In the genomic region with DNA sequence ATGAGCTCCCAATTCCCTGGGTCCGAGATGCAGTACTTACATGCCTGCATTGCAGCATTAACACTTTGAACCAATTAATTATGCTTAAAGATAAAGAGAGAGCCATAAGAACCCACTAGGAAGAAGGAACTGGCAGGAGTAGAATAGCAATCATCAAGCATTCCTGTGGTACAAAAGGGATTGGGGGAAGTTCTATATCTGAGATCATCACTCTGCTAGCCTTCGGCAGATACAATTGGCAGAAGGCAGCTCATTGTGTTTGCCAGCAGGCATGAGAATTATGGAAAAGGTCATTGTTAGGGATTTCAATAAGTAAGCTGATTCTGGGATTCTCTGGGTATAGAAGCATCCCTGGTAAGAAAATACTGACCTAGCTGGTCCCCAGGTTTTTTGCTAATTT, we compare ENCODE assay signal across 17 cellular contexts.
A peak's percentile ranks its signal among the peaks of the same experiment; 100 is the strongest.
DNase-seq lines count a peak whose midpoint lies in the region; ATAC-seq, FAIRE-seq and TF ChIP-seq lines count a peak whose summit lies in the region.
"Had no signal": no experiment of that assay in that cellular context is flagged by ENCODE, and none has a peak within 500 bp of the region (broad histone marks: within the 10 kb centered on the region; RNA-seq: fewer than 3 reads in every experiment).

No MANE protein-coding gene starts in this region.

- no peak for FAIRE-seq in bronchial epithelial cell (lab: Jason Lieb, UNC)
- FAIRE-seq: GM12891, islet of Langerhans had no signal

- no peak overlapping the region for H3K9ac ChIP-seq in IMR-90 (ENCODE audit: low read depth, low read length)

- no peaks in the 10 kb centered on the region for H3K9me3 ChIP-seq in IMR-90 (ENCODE audit: control insufficient read depth, insufficient read depth, low read length)
- no peaks in the 10 kb centered on the region for H3K9me3 ChIP-seq in uterus
- H3K9me3 ChIP-seq: BE2C, psoas muscle had no signal

- no peak overlapping the region for H3K27ac ChIP-seq in IMR-90 (ENCODE audit: insufficient read depth, low read length)
- H3K27ac ChIP-seq in uterus: no peak overlapping the region
- H3K27ac ChIP-seq: psoas muscle had no signal

- H3K79me1 ChIP-seq in IMR-90 (ENCODE audit: low read depth in 1 of 2, low read length in 2 of 2): no peaks in the 10 kb centered on the region

- dilution Hi-C loops in IMR-90 (cut with HindIII; ENCODE audit: low sequenced_read_pairs, unreplicated experiment): no loop called here

- H4K5ac ChIP-seq in IMR-90 (ENCODE audit: low read depth, low read length): peak overlapping the region; percentile 81; the same call in 1 of the 2 replicates

- no peak overlapping the region for H2BK5ac ChIP-seq in IMR-90 (ENCODE audit: low read depth, low read length, poor library complexity, severe bottlenecking)

- TF ChIP-seq CTCF in AG09309 (IDR thresholded peaks at IDR 0.05; ENCODE audit: control insufficient read depth, insufficient read depth, low read depth, low read length, missing control alignments): no peak
- TF ChIP-seq CTCF in IMR-90 (conservative IDR thresholded peaks at IDR 0.05; ENCODE audit: low read depth, low read length): no peak
- no peak for TF ChIP-seq CTCF in bronchial epithelial cell (IDR thresholded peaks at IDR 0.05; ENCODE audit: insufficient read depth, low read length, severe bottlenecking)
- TF ChIP-seq CTCF in uterus (IDR thresholded peaks at IDR 0.05): no peak
- no peak for TF ChIP-seq CTCF in GM13976 (IDR thresholded peaks at IDR 0.05; ENCODE audit: borderline replicate concordance, control extremely low read depth, extremely low read depth, insufficient read depth, missing control alignments)

- H2AK9ac ChIP-seq in IMR-90 (replicated peaks; ENCODE audit: low read depth, low read length, poor library complexity): no peak overlapping the region

- TF ChIP-seq RAD21 in IMR-90 (IDR thresholded peaks at IDR 0.05; ENCODE audit: low read length): no peak

- no peak overlapping the region for H4K8ac ChIP-seq in IMR-90 (ENCODE audit: low read depth in 2 of 2, low read length in 2 of 2)

- H3K56ac ChIP-seq in IMR-90 (ENCODE audit: extremely low read depth, insufficient read depth, low read length): no peak overlapping the region

- peaks cover 5% of the 10 kb centered on the region; the same call in 1 of the 2 replicates for H3K9me1 ChIP-seq in IMR-90 (ENCODE audit: insufficient read depth, low read length)

- no peak overlapping the region; the same call in 1 of the 2 replicates for H3K4ac ChIP-seq in IMR-90 (ENCODE audit: low read depth, low read length)

- H2AK5ac ChIP-seq in IMR-90 (ENCODE audit: low read depth, low read length): no peak overlapping the region

- in situ Hi-C loops in IMR-90 (cut with MboI; ENCODE audit: low sequenced_read_pairs) (no loop called here), GM13976 (cut with MboI; ENCODE audit: low sequenced_read_pairs, unreplicated experiment) (no loop called here)

- peak overlapping the region; percentile 61 for H2AFZ ChIP-seq in IMR-90 (replicated peaks; ENCODE audit: low read length, poor library complexity)

- no peak overlapping the region; the same call in 1 of the 2 replicates for H4K91ac ChIP-seq in IMR-90 (ENCODE audit: insufficient read depth, low read depth, low read length)

- H3K4me1 ChIP-seq in IMR-90 (ENCODE audit: control insufficient read depth, insufficient read depth, low read length) (peaks cover 6% of the 10 kb centered on the region), uterus (no peaks in the 10 kb centered on the region)
- H3K4me1 ChIP-seq: BE2C, psoas muscle had no signal

- no peaks in the 10 kb centered on the region for H4K20me1 ChIP-seq in IMR-90 (ENCODE audit: insufficient read depth, low read length)

- no TSS peak for BruUV-seq in IMR-90 (replicated peaks; lab: Mats Ljungman, UMichigan)

- H3K4me3 ChIP-seq in AG09309 (ENCODE audit: control insufficient read depth, low read depth, low read length) (no peak overlapping the region), IMR-90 (ENCODE audit: insufficient read depth, low read depth, low read length) (no peak overlapping the region), bronchial epithelial cell (ENCODE audit: low read depth, low read length) (no peak overlapping the region), uterus (no peak overlapping the region)
- H3K4me3 ChIP-seq: psoas muscle had no signal

- peak overlapping the region; percentile 63 for H2BK120ac ChIP-seq in IMR-90 (ENCODE audit: low read depth, low read length)

- H3K18ac ChIP-seq in IMR-90 (ENCODE audit: low read depth, low read length): peak overlapping the region; percentile 36; the same call in 1 of the 2 replicates

- CTCF ChIA-PET in IMR-90 (lab: Yijun Ruan, JAX): no interaction called here

- no peak overlapping the region; the same call in 2 of the 3 replicates for H2BK15ac ChIP-seq in IMR-90 (ENCODE audit: low read depth, low read length)

- peak; percentile 50 for ATAC-seq in IMR-90 (ENCODE audit: low read depth)
- ATAC-seq: psoas muscle, T-helper 17 cell had no signal

- DNase-seq in AG09309 (ENCODE audit: low read depth) (peak; percentile 38), IMR-90 (peak; percentile 69), bronchial epithelial cell (ENCODE audit: low read depth) (peak; percentile 52), kidney glomerular epithelial cell (lab: John Stamatoyannopoulos, UW) (peak; percentile 38), uterus (no peak), D341Med (ENCODE audit: low spot score) (no peak), GM13976 (ENCODE audit: low spot score) (no peak), amniotic stem cell (lab: John Stamatoyannopoulos, UW) (no peak)
- DNase-seq: activated CD4-positive, alpha-beta T cell treated with anti-CD3 and anti-CD28 coated beads for 48 hours; BE2C; DMS79; NCI-H1436; NCI-H526 treated with DMSO at 0.1 percent for 48 hours; psoas muscle; T-helper 17 cell had no signal

- H3K14ac ChIP-seq in IMR-90 (replicated peaks; ENCODE audit: low read depth, low read length): no peak overlapping the region

- no peak for TF ChIP-seq POLR2A in IMR-90 (IDR thresholded peaks at IDR 0.05; ENCODE audit: low read depth, low read length)
- no peak for TF ChIP-seq POLR2A in uterus (IDR thresholded peaks at IDR 0.05)

- H2BK20ac ChIP-seq in IMR-90 (ENCODE audit: low read depth, low read length): no peak overlapping the region

- no peak overlapping the region for H3K23ac ChIP-seq in IMR-90 (ENCODE audit: low read depth, low read length)

- intact Hi-C loops in IMR-90 (cut with micrococcal nuclease): loop anchor here (5.0 kb wide), 1 partner anchor 1893 kb away; no protein-coding TSS in a partner anchor
- intact Hi-C loops in uterus (cut with DNase I; ENCODE audit: low total_unique reads): no loop called here

- H3K4me2 ChIP-seq in IMR-90 (ENCODE audit: low read depth, low read length): peak overlapping the region; percentile 70; the same call in 1 of the 2 replicates

- WGBS in IMR-90 (ENCODE audit: extremely low coverage in 2 of 2, insufficient read length in 1 of 2), 2 experiments: 40% methylated on average over 1 of the region's 2 CpGs; no CpG with 5 or more reads in 1 of the 2 experiments

- H3K36me3 ChIP-seq in IMR-90 (ENCODE audit: control insufficient read depth, insufficient read depth, low read length) (no peaks in the 10 kb centered on the region), bronchial epithelial cell (ENCODE audit: control insufficient read depth, insufficient read depth, low read length) (no peaks in the 10 kb centered on the region), uterus (no peaks in the 10 kb centered on the region)
- H3K36me3 ChIP-seq: BE2C had no signal

- H3K27me3 ChIP-seq in IMR-90 (ENCODE audit: control insufficient read depth, insufficient read depth, low read length) (no peaks in the 10 kb centered on the region), bronchial epithelial cell (ENCODE audit: control insufficient read depth, insufficient read depth, low read length) (no peaks in the 10 kb centered on the region), uterus (no peaks in the 10 kb centered on the region)
- H3K27me3 ChIP-seq: BE2C had no signal

- POLR2A ChIA-PET in IMR-90 (lab: Charles Lee; ENCODE audit: unreplicated experiment): no interaction called here

TF ChIP-seq in IMR-90, 13 proteins besides CTCF, POLR2A, EP300 and RAD21:
- TF ChIP-seq RCOR1 (IDR thresholded peaks at IDR 0.05; ENCODE audit: insufficient replicate concordance, low read length): no peak

Comparison
In these comparisons a context has a peak if more than half of its experiments do, and no peak if none do; other contexts are left out.
1. DNase-seq: peak in AG09309 (single experiment), IMR-90 (single experiment), bronchial epithelial cell (single experiment) and kidney glomerular epithelial cell (single experiment); none in uterus (0 of 2), D341Med (single experiment), GM13976 (single experiment) and amniotic stem cell (single experiment).